ENCODE assay signal across 1 cellular context in genomic region chr2:238259085-238260020, GRCh38.
TF ChIP-seq lines count a peak whose summit lies in the region.

No MANE protein-coding gene starts in this region.

TF ChIP-seq in A549, 52 proteins besides CTCF, POLR2A, EP300 and RAD21 (continued from another document):
- no peak for TF ChIP-seq PHF8 (IDR thresholded peaks at IDR 0.05; ENCODE audit: borderline replicate concordance, low read depth)
